24 cellular contexts compared by ENCODE assay signal in the genomic region with DNA sequence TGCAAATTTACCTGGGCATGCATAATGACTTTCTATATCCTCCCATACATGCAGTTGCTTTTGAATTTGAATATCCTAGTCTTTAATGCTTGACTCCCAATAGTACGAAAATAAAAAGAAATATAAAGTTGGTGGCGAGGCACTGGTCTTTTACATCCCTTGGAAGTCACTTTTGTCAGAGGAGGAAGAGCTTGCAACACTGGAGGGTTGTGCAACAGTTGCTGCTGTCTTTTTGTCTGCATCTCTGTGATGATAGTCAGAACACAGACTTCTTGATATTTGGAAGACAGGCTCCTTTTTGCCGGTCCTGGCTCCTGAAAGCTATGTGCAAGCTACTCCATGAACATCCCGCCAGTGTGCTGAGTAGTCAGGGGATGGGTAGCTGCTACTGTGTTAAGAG.
"Had no signal": no experiment of that assay in that cellular context is flagged by ENCODE, and none has a peak within 500 bp of the region (broad histone marks: within the 10 kb centered on the region; RNA-seq: fewer than 3 reads in every experiment).

No MANE protein-coding gene starts in this region.

- H3K36me3 ChIP-seq: ascending aorta, breast epithelium, cardiac muscle cell, colonic mucosa, WERI-Rb-1 had no signal

- H3K4me3 ChIP-seq: ascending aorta, breast epithelium, cardiac muscle cell, colonic mucosa had no signal

- H3K9me3 ChIP-seq: colonic mucosa had no signal

- H3K4me1 ChIP-seq: ascending aorta, breast epithelium, colonic mucosa had no signal

- H3K27me3 ChIP-seq: ascending aorta, breast epithelium, cardiac muscle cell, colonic mucosa had no signal

- DNase-seq: activated B cell treated with CpG ODN at 0.5 μM for 24 hours; activated CD4-positive, alpha-beta memory T cell treated with anti-CD3 and anti-CD28 coated beads for 36 hours; activated CD4-positive, alpha-beta T cell treated with anti-CD3 and anti-CD28 coated beads, Interleukin-2, amount 10 ng/mL, durations not matched to agents 24 days and 14 days; activated CD8-positive, alpha-beta memory T cell treated with anti-CD3 and anti-CD28 coated beads, Interleukin-2, amount 10 ng/mL, durations not matched to agents 7 days and 5 days; activated CD8-positive, alpha-beta memory T cell treated with anti-CD3 and anti-CD28 coated beads, Interleukin-2, amount 50 U/mL, for 4 hours; activated CD8-positive, alpha-beta T cell treated with anti-CD3 and anti-CD28 coated beads, Interleukin-2, amount 10 ng/mL, durations not matched to agents 7 days and 5 days; activated effector memory CD4-positive, alpha-beta T cell treated with anti-CD3 and anti-CD28 coated beads, Interleukin-2, amount 50 U/mL, for 16 hours; activated naive CD4-positive, alpha-beta T cell treated with anti-CD3 and anti-CD28 coated beads for 36 hours; activated naive CD8-positive, alpha-beta T cell treated with anti-CD3 and anti-CD28 coated beads for 36 hours; activated naive CD8-positive, alpha-beta T cell treated with anti-CD3 and anti-CD28 coated beads, Interleukin-2, amount 50 U/mL, for 24 hours; activated T-cell treated with anti-CD3 and anti-CD28 coated beads, Interleukin-2, amount 50 U/mL, for 1 hour; activated T-cell treated with anti-CD3 and anti-CD28 coated beads, Interleukin-2, amount 50 U/mL, for 48 hours; central memory CD4-positive, alpha-beta T cell; cerebellar nuclear complex; colonic mucosa; effector memory CD4-positive, alpha-beta T cell; endodermal cell; head of caudate nucleus; T-helper 17 cell; T1000; WERI-Rb-1 had no signal
